1 cellular context compared by ENCODE assay signal in genomic region chr7:33053716-33054115, GRCh38.
TF ChIP-seq lines count a peak whose summit lies in the region.

No MANE protein-coding gene starts in this region.

TF ChIP-seq in endothelial cell of umbilical vein, 7 proteins besides CTCF, POLR2A, EP300 and RAD21 (continued from another document):
- TF ChIP-seq, protein P1, sequence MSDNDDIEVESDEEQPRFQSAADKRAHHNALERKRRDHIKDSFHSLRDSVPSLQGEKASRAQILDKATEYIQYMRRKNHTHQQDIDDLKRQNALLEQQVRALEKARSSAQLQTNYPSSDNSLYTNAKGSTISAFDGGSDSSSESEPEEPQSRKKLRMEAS (IDR thresholded peaks at IDR 0.05; ENCODE audit: insufficient read depth, insufficient read length), result no peak
